1 cellular context compared by ENCODE assay signal in the genomic region with DNA sequence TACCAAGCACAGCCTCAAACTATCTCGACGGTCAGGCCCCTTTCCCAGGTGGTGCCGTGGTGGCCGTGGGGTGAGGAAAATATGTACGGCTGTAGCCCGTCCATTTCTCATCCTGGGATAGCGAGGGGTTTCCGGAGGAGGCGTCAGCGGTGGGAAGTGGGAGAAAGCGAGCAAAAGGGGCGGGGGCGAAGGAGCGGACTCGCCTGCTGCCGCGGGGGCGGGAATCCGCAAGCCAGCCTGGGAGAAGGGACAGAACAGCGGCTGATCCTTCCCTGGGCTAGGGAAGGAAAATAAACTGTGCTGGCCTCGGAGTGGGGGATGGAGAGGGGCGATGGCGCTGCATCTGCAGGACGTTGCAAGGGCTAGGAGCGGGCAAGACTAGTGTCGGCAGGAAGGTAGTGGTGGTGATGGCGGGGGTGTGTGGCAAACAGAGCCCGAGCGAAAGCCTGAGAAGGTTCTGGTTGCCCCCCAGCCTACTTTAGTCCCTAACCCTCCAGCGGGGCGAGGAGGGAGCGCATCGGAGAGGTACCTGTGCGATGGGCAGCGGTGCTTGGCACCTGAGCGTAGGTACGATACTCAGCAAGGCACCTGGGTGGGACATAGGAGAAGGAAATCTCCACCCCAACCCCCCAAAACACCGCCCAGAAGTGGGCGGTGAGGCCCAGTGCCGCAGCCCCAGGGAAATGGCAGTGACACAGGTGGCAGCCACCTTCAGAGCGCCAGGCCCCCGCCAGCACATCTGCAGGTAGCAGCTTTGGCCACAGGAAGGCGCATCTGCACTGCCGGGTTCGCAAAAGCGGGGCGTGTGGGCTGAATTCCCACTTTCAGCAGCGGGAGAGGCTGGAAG.
TF ChIP-seq lines count a peak whose summit lies in the region.

No MANE protein-coding gene starts in this region.

TF ChIP-seq in HEK293, 187 proteins besides CTCF, POLR2A, EP300 and RAD21 (continued from another document and continues in another):
- TF ChIP-seq, protein P1, sequence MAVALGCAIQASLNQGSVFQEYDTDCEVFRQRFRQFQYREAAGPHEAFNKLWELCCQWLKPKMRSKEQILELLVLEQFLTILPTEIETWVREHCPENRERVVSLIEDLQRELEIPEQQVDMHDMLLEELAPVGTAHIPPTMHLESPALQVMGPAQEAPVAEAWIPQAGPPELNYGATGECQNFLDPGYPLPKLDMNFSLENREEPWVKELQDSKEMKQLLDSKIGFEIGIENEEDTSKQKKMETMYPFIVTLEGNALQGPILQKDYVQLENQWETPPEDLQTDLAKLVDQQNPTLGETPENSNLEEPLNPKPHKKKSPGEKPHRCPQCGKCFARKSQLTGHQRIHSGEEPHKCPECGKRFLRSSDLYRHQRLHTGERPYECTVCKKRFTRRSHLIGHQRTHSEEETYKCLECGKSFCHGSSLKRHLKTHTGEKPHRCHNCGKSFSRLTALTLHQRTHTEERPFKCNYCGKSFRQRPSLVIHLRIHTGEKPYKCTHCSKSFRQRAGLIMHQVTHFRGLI (tag by site-specific recombination; IDR thresholded peaks at IDR 0.05), result no peak
- TF ChIP-seq BCL11B (tag by site-specific recombination; IDR thresholded peaks at IDR 0.05; ENCODE audit: low read depth), result no peak
- TF ChIP-seq, protein P2, sequence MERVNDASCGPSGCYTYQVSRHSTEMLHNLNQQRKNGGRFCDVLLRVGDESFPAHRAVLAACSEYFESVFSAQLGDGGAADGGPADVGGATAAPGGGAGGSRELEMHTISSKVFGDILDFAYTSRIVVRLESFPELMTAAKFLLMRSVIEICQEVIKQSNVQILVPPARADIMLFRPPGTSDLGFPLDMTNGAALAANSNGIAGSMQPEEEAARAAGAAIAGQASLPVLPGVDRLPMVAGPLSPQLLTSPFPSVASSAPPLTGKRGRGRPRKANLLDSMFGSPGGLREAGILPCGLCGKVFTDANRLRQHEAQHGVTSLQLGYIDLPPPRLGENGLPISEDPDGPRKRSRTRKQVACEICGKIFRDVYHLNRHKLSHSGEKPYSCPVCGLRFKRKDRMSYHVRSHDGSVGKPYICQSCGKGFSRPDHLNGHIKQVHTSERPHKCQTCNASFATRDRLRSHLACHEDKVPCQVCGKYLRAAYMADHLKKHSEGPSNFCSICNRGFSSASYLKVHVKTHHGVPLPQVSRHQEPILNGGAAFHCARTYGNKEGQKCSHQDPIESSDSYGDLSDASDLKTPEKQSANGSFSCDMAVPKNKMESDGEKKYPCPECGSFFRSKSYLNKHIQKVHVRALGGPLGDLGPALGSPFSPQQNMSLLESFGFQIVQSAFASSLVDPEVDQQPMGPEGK (tag by site-specific recombination; IDR thresholded peaks at IDR 0.05), result peak; percentile 36; the same call in 1 of the 2 replicates
- TF ChIP-seq GLIS1 (tag by site-specific recombination; IDR thresholded peaks at IDR 0.05), result no peak
- no peak for TF ChIP-seq ZBTB7A (tag by site-specific recombination; IDR thresholded peaks at IDR 0.05; ENCODE audit: low read depth)
- TF ChIP-seq GFI1B (tag by site-specific recombination; IDR thresholded peaks at IDR 0.05), result no peak
- no peak for TF ChIP-seq ZNF10 (tag by site-specific recombination; IDR thresholded peaks at IDR 0.05)
- no peak for TF ChIP-seq ZNF24 (tag by site-specific recombination; IDR thresholded peaks at IDR 0.05)
- TF ChIP-seq SCRT2 (tag by site-specific recombination; IDR thresholded peaks at IDR 0.05), result peak; percentile 95
- TF ChIP-seq, protein P3, sequence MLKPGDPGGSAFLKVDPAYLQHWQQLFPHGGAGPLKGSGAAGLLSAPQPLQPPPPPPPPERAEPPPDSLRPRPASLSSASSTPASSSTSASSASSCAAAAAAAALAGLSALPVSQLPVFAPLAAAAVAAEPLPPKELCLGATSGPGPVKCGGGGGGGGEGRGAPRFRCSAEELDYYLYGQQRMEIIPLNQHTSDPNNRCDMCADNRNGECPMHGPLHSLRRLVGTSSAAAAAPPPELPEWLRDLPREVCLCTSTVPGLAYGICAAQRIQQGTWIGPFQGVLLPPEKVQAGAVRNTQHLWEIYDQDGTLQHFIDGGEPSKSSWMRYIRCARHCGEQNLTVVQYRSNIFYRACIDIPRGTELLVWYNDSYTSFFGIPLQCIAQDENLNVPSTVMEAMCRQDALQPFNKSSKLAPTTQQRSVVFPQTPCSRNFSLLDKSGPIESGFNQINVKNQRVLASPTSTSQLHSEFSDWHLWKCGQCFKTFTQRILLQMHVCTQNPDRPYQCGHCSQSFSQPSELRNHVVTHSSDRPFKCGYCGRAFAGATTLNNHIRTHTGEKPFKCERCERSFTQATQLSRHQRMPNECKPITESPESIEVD (tag by site-specific recombination; IDR thresholded peaks at IDR 0.05), result no peak
- no peak for TF ChIP-seq SETDB1 (IDR thresholded peaks at IDR 0.05; ENCODE audit: insufficient read length, low read length)
- no peak for TF ChIP-seq ZNF350 (tag by site-specific recombination; IDR thresholded peaks at IDR 0.05)
- no peak for TF ChIP-seq ZFP69B (tag by site-specific recombination; IDR thresholded peaks at IDR 0.05)
- peak; percentile 98 for TF ChIP-seq ZNF600 (tag by site-specific recombination; IDR thresholded peaks at IDR 0.05)
- TF ChIP-seq, protein P4, sequence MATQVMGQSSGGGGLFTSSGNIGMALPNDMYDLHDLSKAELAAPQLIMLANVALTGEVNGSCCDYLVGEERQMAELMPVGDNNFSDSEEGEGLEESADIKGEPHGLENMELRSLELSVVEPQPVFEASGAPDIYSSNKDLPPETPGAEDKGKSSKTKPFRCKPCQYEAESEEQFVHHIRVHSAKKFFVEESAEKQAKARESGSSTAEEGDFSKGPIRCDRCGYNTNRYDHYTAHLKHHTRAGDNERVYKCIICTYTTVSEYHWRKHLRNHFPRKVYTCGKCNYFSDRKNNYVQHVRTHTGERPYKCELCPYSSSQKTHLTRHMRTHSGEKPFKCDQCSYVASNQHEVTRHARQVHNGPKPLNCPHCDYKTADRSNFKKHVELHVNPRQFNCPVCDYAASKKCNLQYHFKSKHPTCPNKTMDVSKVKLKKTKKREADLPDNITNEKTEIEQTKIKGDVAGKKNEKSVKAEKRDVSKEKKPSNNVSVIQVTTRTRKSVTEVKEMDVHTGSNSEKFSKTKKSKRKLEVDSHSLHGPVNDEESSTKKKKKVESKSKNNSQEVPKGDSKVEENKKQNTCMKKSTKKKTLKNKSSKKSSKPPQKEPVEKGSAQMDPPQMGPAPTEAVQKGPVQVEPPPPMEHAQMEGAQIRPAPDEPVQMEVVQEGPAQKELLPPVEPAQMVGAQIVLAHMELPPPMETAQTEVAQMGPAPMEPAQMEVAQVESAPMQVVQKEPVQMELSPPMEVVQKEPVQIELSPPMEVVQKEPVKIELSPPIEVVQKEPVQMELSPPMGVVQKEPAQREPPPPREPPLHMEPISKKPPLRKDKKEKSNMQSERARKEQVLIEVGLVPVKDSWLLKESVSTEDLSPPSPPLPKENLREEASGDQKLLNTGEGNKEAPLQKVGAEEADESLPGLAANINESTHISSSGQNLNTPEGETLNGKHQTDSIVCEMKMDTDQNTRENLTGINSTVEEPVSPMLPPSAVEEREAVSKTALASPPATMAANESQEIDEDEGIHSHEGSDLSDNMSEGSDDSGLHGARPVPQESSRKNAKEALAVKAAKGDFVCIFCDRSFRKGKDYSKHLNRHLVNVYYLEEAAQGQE (tag by site-specific recombination; IDR thresholded peaks at IDR 0.05), result no peak
- TF ChIP-seq, protein P5, sequence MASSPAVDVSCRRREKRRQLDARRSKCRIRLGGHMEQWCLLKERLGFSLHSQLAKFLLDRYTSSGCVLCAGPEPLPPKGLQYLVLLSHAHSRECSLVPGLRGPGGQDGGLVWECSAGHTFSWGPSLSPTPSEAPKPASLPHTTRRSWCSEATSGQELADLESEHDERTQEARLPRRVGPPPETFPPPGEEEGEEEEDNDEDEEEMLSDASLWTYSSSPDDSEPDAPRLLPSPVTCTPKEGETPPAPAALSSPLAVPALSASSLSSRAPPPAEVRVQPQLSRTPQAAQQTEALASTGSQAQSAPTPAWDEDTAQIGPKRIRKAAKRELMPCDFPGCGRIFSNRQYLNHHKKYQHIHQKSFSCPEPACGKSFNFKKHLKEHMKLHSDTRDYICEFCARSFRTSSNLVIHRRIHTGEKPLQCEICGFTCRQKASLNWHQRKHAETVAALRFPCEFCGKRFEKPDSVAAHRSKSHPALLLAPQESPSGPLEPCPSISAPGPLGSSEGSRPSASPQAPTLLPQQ (tag by site-specific recombination; IDR thresholded peaks at IDR 0.05), result no peak
- peak; percentile 64; the same call in 1 of the 2 replicates for TF ChIP-seq ZNF335 (tag by site-specific recombination; conservative IDR thresholded peaks at IDR 0.05)
- no peak for TF ChIP-seq ZNF121 (tag by site-specific recombination; IDR thresholded peaks at IDR 0.05)
- TF ChIP-seq ZNF654 (tag by site-specific recombination; IDR thresholded peaks at IDR 0.05; ENCODE audit: low read depth), result peak; percentile 50
- no peak for TF ChIP-seq ZNF707 (tag by site-specific recombination; IDR thresholded peaks at IDR 0.05)
- TF ChIP-seq ZNF544 (tag by site-specific recombination; IDR thresholded peaks at IDR 0.05), result no peak
- TF ChIP-seq ZNF341 (tag by site-specific recombination; IDR thresholded peaks at IDR 0.05; ENCODE audit: low read depth), result peak; percentile 92
- TF ChIP-seq ZNF558 (tag by site-specific recombination; IDR thresholded peaks at IDR 0.05), result no peak
- peak; percentile 72 for TF ChIP-seq ZBTB8A (tag by site-specific recombination; IDR thresholded peaks at IDR 0.05)
- no peak for TF ChIP-seq ZNF791 (tag by site-specific recombination; IDR thresholded peaks at IDR 0.05)
- TF ChIP-seq, protein P6, sequence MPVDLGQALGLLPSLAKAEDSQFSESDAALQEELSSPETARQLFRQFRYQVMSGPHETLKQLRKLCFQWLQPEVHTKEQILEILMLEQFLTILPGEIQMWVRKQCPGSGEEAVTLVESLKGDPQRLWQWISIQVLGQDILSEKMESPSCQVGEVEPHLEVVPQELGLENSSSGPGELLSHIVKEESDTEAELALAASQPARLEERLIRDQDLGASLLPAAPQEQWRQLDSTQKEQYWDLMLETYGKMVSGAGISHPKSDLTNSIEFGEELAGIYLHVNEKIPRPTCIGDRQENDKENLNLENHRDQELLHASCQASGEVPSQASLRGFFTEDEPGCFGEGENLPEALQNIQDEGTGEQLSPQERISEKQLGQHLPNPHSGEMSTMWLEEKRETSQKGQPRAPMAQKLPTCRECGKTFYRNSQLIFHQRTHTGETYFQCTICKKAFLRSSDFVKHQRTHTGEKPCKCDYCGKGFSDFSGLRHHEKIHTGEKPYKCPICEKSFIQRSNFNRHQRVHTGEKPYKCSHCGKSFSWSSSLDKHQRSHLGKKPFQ (tag by site-specific recombination; IDR thresholded peaks at IDR 0.05), result no peak
- TF ChIP-seq ZBTB20 (tag by site-specific recombination; IDR thresholded peaks at IDR 0.05), result peak; percentile 54; the same call in 1 of the 2 replicates
- TF ChIP-seq ZNF777 (tag by site-specific recombination; IDR thresholded peaks at IDR 0.05; ENCODE audit: borderline replicate concordance), result peak; percentile 58; the same call in 1 of the 2 replicates
- TF ChIP-seq HOXC10 (CRISPR knock-in tag; IDR thresholded peaks at IDR 0.05), result no peak
- TF ChIP-seq ZNF664 (tag by site-specific recombination; IDR thresholded peaks at IDR 0.05), result no peak
- no peak for TF ChIP-seq ZNF416 (tag by site-specific recombination; IDR thresholded peaks at IDR 0.05)
- no peak for TF ChIP-seq ZNF776 (tag by site-specific recombination; IDR thresholded peaks at IDR 0.05; ENCODE audit: borderline replicate concordance)
- TF ChIP-seq ZNF792 (tag by site-specific recombination; IDR thresholded peaks at IDR 0.05), result no peak
- TF ChIP-seq, protein P7, sequence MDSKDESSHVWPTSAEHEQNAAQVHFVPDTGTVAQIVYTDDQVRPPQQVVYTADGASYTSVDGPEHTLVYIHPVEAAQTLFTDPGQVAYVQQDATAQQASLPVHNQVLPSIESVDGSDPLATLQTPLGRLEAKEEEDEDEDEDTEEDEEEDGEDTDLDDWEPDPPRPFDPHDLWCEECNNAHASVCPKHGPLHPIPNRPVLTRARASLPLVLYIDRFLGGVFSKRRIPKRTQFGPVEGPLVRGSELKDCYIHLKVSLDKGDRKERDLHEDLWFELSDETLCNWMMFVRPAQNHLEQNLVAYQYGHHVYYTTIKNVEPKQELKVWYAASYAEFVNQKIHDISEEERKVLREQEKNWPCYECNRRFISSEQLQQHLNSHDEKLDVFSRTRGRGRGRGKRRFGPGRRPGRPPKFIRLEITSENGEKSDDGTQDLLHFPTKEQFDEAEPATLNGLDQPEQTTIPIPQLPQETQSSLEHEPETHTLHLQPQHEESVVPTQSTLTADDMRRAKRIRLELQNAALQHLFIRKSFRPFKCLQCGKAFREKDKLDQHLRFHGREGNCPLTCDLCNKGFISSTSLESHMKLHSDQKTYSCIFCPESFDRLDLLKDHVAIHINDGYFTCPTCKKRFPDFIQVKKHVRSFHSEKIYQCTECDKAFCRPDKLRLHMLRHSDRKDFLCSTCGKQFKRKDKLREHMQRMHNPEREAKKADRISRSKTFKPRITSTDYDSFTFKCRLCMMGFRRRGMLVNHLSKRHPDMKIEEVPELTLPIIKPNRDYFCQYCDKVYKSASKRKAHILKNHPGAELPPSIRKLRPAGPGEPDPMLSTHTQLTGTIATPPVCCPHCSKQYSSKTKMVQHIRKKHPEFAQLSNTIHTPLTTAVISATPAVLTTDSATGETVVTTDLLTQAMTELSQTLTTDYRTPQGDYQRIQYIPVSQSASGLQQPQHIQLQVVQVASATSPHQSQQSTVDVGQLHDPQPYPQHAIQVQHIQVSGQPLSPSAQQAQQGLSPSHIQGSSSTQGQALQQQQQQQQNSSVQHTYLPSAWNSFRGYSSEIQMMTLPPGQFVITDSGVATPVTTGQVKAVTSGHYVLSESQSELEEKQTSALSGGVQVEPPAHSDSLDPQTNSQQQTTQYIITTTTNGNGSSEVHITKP (tag by site-specific recombination; IDR thresholded peaks at IDR 0.05), result peak; percentile 54
- TF ChIP-seq PRDM1 (tag by site-specific recombination; IDR thresholded peaks at IDR 0.05), result peak; percentile 26; the same call in 1 of the 2 replicates
- no peak for TF ChIP-seq ZNF433 (tag by site-specific recombination; IDR thresholded peaks at IDR 0.05; ENCODE audit: low read depth)
- TF ChIP-seq ZNF423 (tag by site-specific recombination; IDR thresholded peaks at IDR 0.05), result no peak
- 0 out of 2 replicates have a peak, but pooled peaks have one; percentile 41 for TF ChIP-seq IKZF3 (tag by site-specific recombination; IDR thresholded peaks at IDR 0.05)
- TF ChIP-seq, protein P8, sequence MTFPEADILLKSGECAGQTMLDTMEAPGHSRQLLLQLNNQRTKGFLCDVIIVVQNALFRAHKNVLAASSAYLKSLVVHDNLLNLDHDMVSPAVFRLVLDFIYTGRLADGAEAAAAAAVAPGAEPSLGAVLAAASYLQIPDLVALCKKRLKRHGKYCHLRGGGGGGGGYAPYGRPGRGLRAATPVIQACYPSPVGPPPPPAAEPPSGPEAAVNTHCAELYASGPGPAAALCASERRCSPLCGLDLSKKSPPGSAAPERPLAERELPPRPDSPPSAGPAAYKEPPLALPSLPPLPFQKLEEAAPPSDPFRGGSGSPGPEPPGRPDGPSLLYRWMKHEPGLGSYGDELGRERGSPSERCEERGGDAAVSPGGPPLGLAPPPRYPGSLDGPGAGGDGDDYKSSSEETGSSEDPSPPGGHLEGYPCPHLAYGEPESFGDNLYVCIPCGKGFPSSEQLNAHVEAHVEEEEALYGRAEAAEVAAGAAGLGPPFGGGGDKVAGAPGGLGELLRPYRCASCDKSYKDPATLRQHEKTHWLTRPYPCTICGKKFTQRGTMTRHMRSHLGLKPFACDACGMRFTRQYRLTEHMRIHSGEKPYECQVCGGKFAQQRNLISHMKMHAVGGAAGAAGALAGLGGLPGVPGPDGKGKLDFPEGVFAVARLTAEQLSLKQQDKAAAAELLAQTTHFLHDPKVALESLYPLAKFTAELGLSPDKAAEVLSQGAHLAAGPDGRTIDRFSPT (tag by site-specific recombination; IDR thresholded peaks at IDR 0.05), result no peak
- no peak for TF ChIP-seq ZNF596 (tag by site-specific recombination; IDR thresholded peaks at IDR 0.05)
- no peak for TF ChIP-seq ZNF768 (tag by site-specific recombination; IDR thresholded peaks at IDR 0.05)
- TF ChIP-seq ZNF670 (tag by site-specific recombination; IDR thresholded peaks at IDR 0.05; ENCODE audit: low read depth), result no peak
- no peak for TF ChIP-seq ZNF221 (tag by site-specific recombination; IDR thresholded peaks at IDR 0.05; ENCODE audit: borderline replicate concordance)
